In the genomic region with DNA sequence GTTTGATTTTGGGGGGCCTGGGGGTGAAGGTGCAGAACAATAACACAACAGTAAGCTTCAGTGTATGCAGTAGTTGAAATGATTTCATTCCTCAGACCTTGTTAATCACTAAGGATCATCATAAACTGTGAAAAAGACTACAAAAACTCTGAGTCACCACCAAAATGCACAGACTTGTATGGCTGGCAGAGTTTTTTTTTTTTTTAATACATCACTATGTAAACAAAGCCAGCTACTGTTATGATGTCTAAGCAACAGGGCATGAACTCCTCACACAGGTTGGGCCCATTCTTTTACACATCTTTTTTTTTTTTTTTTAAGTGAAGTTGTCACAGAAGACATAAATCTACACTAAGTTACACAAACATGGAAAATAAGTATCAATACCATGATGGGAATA, we compare ENCODE assay signal across 11 cellular contexts.
DNase-seq lines count a peak whose midpoint lies in the region; ATAC-seq, FAIRE-seq and TF ChIP-seq lines count a peak whose summit lies in the region.
"Had no signal": no experiment of that assay in that cellular context is flagged by ENCODE, and none has a peak within 500 bp of the region (broad histone marks: within the 10 kb centered on the region; RNA-seq: fewer than 3 reads in every experiment).

No MANE protein-coding gene starts in this region.

- H3K27ac ChIP-seq in astrocyte (ENCODE audit: low read depth, low read length): peak overlapping the region; percentile 72
- peak overlapping the region; percentile 54 for H3K27ac ChIP-seq in keratinocyte (ENCODE audit: control insufficient read depth, insufficient read depth, low read length)
- no peak overlapping the region for H3K27ac ChIP-seq in lower lobe of right lung
- H3K27ac ChIP-seq: cardiac muscle cell had no signal

- H3K36me3 ChIP-seq in BJ (ENCODE audit: control insufficient read depth, insufficient read depth, low read length) (no peaks in the 10 kb centered on the region), astrocyte (ENCODE audit: insufficient read depth, low read length) (no peaks in the 10 kb centered on the region), keratinocyte (ENCODE audit: control insufficient read depth in 2 of 2, extremely low read depth in 1 of 2, insufficient read depth in 2 of 2, low read length in 2 of 2) (no peaks in the 10 kb centered on the region), lower lobe of right lung (no peaks in the 10 kb centered on the region)
- H3K36me3 ChIP-seq: cardiac muscle cell had no signal

- no peaks in the 10 kb centered on the region for H3K27me3 Mint-ChIP-seq in astrocyte (ENCODE audit: low read depth, unreplicated experiment)

- H3K79me2 ChIP-seq in astrocyte (ENCODE audit: insufficient read depth, low read length) (no peaks in the 10 kb centered on the region), keratinocyte (ENCODE audit: control insufficient read depth, insufficient read depth, low read length) (no peaks in the 10 kb centered on the region)

- no peak for FAIRE-seq in astrocyte (lab: Jason Lieb, UNC)
- FAIRE-seq in keratinocyte (lab: Jason Lieb, UNC): peak; percentile 84
- FAIRE-seq: TTC549 had no signal

- no peaks in the 10 kb centered on the region for H3K36me3 Mint-ChIP-seq in astrocyte (ENCODE audit: low read depth, unreplicated experiment)

- TF ChIP-seq CTCF in BJ (IDR thresholded peaks at IDR 0.05; ENCODE audit: insufficient read depth, low read depth, low read length) (no peak), astrocyte (IDR thresholded peaks at IDR 0.05; ENCODE audit: insufficient read depth, low read depth, low read length) (no peak), keratinocyte (optimal IDR thresholded peaks at IDR 0.05 in 1 of 3, IDR thresholded peaks at IDR 0.05 in 1 of 3, conservative IDR thresholded peaks at IDR 0.05 in 1 of 3; ENCODE audit: extremely low read depth in 1 of 3, insufficient read depth in 2 of 3, low read length in 3 of 3) (no peak), lower lobe of right lung (IDR thresholded peaks at IDR 0.05) (no peak)

- dilution Hi-C loops in keratinocyte (cut with MboI; ENCODE audit: extremely low pct_ligation_motif_present, low sequenced_read_pairs): no loop called here

- CTCF ChIA-PET in BJ (lab: Yijun Ruan, JAX): interaction anchor here (0.8 kb wide), 1 partner anchor 9 kb away, joined by 3 read pairs; no protein-coding TSS in a partner anchor

- peaks cover 2% of the 10 kb centered on the region for H3K4me1 Mint-ChIP-seq in astrocyte (ENCODE audit: low read depth, unreplicated experiment)

- H3K9me3 ChIP-seq in astrocyte (ENCODE audit: insufficient read depth, low read depth, low read length) (no peaks in the 10 kb centered on the region), keratinocyte (ENCODE audit: control insufficient read depth, low read depth, low read length) (no peaks in the 10 kb centered on the region), lower lobe of right lung (no peaks in the 10 kb centered on the region)

- no peak overlapping the region for H2AFZ ChIP-seq in astrocyte (ENCODE audit: low read depth, low read length)
- no peak overlapping the region for H2AFZ ChIP-seq in keratinocyte (ENCODE audit: control insufficient read depth, low read length)

- intact Hi-C loops in lower lobe of right lung (cut with DNase I): no loop called here

- no peak overlapping the region for H3K4me3 Mint-ChIP-seq in astrocyte (ENCODE audit: unreplicated experiment)

- H3K4me3 ChIP-seq in BJ (ENCODE audit: low read depth, low read length) (no peak overlapping the region), astrocyte (ENCODE audit: insufficient read depth, low read depth, low read length) (no peak overlapping the region), keratinocyte (ENCODE audit: control insufficient read depth in 2 of 3, extremely low read depth in 1 of 3, insufficient read depth in 2 of 3, low read depth in 1 of 3, low read length in 3 of 3) (no peak overlapping the region), lower lobe of right lung (no peak overlapping the region)
- H3K4me3 ChIP-seq: cardiac muscle cell had no signal

- no peak for ATAC-seq in lower lobe of right lung

- no peaks in the 10 kb centered on the region for H3K27me3 ChIP-seq in BJ (ENCODE audit: control insufficient read depth, insufficient read depth, low read length)
- no peaks in the 10 kb centered on the region for H3K27me3 ChIP-seq in astrocyte (ENCODE audit: insufficient read depth, low read length)
- H3K27me3 ChIP-seq in keratinocyte (ENCODE audit: control insufficient read depth, extremely low read depth, insufficient read depth, low read length): no peaks in the 10 kb centered on the region
- H3K27me3 ChIP-seq in lower lobe of right lung (ENCODE audit: low read depth): no peaks in the 10 kb centered on the region
- H3K27me3 ChIP-seq: cardiac muscle cell had no signal

- H4K20me1 ChIP-seq in astrocyte (ENCODE audit: insufficient read depth, low read length) (no peaks in the 10 kb centered on the region), keratinocyte (ENCODE audit: control insufficient read depth, extremely low read depth, insufficient read depth, low read length) (no peaks in the 10 kb centered on the region)

- peak; percentile 17 for DNase-seq in BJ (ENCODE audit: low read depth)
- DNase-seq in HT-29 (ENCODE audit: low spot score): peak; percentile 65
- peak; percentile 83 for DNase-seq in astrocyte (ENCODE audit: low read depth)
- DNase-seq in keratinocyte (ENCODE audit: low read depth, low spot score): peak; percentile 28
- DNase-seq in stimulated activated CD4-positive, alpha-beta T cell treated with anti-CD3 and anti-CD28 coated beads, Interleukin-1b, Interleukin-23, amount 100 ng/mL, for 48 hours: no peak
- no peak for DNase-seq in SKM-1 treated with dmso at 0.1 percent for 144 hours (lab: John Stamatoyannopoulos, UW; ENCODE audit: unreplicated experiment)
- DNase-seq in COLO668 (lab: John Stamatoyannopoulos, UW; ENCODE audit: unreplicated experiment): no peak
- no peak for DNase-seq in lower lobe of right lung
- DNase-seq: mesendoderm had no signal

- H3K9ac ChIP-seq in astrocyte (ENCODE audit: low read length) (no peak overlapping the region), keratinocyte (ENCODE audit: control insufficient read depth, extremely low read depth, insufficient read depth, low read length) (no peak overlapping the region)

- peak overlapping the region; percentile 11 for H3K4me2 ChIP-seq in astrocyte (ENCODE audit: low read length)
- no peak overlapping the region for H3K4me2 ChIP-seq in keratinocyte (ENCODE audit: control insufficient read depth, extremely low read depth, insufficient read depth, low read depth, low read length)

- H3K27ac Mint-ChIP-seq in astrocyte (ENCODE audit: unreplicated experiment): peak overlapping the region; percentile 72

- POLR2A ChIA-PET in BJ (lab: Charles Lee): no interaction called here

- H3K9me1 ChIP-seq in keratinocyte (ENCODE audit: control insufficient read depth, extremely low read depth, insufficient read depth, low read length): no peaks in the 10 kb centered on the region

- H3K9me3 Mint-ChIP-seq in astrocyte (ENCODE audit: unreplicated experiment): no peaks in the 10 kb centered on the region

- H3K4me1 ChIP-seq in astrocyte (ENCODE audit: insufficient read depth, low read length): no peaks in the 10 kb centered on the region
- no peaks in the 10 kb centered on the region for H3K4me1 ChIP-seq in keratinocyte (ENCODE audit: control insufficient read depth, extremely low read depth, insufficient read depth, low read length)
- H3K4me1 ChIP-seq in lower lobe of right lung: no peaks in the 10 kb centered on the region

Comparison
In these comparisons a context has a peak if more than half of its experiments do, and no peak if none do; other contexts are left out.
1. DNase-seq: peak in BJ (single experiment), HT-29 (single experiment), astrocyte (single experiment) and keratinocyte (single experiment); none in stimulated activated CD4-positive, alpha-beta T cell treated with anti-CD3 and anti-CD28 coated beads, Interleukin-1b, Interleukin-23, amount 100 ng/mL, for 48 hours (single experiment), SKM-1 treated with dmso at 0.1 percent for 144 hours (single experiment), COLO668 (single experiment) and lower lobe of right lung (single experiment).